In the genomic region with DNA sequence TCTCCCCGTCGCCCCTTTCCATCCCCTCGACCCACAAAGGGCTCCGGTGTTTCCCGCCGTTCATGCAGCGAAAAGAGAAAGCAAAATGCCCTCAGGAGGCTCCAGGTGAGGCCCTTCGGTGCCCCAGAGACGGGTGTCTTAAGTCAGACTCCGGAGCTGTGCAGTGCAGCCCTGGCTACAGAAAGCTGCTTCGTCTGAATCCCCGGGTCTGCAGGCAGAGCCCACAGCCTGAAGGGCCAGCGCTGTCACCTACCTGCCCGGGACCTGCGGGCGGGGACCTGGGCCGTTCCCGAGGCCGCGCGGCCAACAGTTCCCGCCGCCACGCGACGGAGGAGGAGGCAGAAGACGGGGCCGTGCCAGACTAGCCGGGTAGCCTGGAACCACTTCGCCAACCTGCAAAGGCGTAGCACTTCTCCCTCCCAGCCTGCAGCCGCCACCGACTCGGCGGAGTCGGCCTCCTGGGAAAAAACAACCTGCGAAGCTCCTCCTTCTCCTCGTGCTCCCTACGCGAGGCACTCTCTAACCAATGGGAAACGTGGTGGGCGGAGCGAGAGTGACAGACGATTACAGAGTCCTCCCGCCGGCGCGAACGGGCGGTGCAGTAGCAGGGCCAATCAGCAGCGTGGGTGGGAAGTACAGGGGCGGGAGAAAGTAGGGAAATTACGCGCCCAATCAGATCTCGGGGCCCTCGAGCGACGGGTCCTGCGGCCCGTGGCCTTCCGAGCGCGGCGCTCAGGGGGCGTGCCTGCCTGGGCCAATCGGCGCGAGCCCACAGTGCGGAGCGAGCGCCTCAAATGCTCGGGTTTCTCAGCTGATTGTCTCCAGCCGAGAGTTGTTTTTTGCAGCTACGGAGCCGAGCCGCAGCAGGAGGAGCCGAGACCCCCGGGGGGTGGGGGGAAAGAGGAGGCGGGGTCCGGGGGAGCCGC, we compare ENCODE assay signal across 1 cellular context.
A peak's percentile ranks its signal among the peaks of the same experiment; 100 is the strongest.
TF ChIP-seq lines count a peak whose summit lies in the region.

A gene with protein sequence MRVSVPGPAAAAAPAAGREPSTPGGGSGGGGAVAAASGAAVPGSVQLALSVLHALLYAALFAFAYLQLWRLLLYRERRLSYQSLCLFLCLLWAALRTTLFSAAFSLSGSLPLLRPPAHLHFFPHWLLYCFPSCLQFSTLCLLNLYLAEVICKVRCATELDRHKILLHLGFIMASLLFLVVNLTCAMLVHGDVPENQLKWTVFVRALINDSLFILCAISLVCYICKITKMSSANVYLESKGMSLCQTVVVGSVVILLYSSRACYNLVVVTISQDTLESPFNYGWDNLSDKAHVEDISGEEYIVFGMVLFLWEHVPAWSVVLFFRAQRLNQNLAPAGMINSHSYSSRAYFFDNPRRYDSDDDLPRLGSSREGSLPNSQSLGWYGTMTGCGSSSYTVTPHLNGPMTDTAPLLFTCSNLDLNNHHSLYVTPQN (plus strand): TSS at position 774 of the 926 bp plus-strand sequence. CDS start 312 bp downstream, outside the sequence.
A gene with protein sequence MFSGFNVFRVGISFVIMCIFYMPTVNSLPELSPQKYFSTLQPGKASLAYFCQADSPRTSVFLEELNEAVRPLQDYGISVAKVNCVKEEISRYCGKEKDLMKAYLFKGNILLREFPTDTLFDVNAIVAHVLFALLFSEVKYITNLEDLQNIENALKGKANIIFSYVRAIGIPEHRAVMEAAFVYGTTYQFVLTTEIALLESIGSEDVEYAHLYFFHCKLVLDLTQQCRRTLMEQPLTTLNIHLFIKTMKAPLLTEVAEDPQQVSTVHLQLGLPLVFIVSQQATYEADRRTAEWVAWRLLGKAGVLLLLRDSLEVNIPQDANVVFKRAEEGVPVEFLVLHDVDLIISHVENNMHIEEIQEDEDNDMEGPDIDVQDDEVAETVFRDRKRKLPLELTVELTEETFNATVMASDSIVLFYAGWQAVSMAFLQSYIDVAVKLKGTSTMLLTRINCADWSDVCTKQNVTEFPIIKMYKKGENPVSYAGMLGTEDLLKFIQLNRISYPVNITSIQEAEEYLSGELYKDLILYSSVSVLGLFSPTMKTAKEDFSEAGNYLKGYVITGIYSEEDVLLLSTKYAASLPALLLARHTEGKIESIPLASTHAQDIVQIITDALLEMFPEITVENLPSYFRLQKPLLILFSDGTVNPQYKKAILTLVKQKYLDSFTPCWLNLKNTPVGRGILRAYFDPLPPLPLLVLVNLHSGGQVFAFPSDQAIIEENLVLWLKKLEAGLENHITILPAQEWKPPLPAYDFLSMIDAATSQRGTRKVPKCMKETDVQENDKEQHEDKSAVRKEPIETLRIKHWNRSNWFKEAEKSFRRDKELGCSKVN (minus strand): TSS at position 443 of the 926 bp plus-strand sequence. CDS start 8,948 bp downstream, outside the sequence.

TF ChIP-seq in WTC11, 78 proteins besides CTCF, POLR2A, EP300 and RAD21 (continued from another document):
- TF ChIP-seq, protein P1, sequence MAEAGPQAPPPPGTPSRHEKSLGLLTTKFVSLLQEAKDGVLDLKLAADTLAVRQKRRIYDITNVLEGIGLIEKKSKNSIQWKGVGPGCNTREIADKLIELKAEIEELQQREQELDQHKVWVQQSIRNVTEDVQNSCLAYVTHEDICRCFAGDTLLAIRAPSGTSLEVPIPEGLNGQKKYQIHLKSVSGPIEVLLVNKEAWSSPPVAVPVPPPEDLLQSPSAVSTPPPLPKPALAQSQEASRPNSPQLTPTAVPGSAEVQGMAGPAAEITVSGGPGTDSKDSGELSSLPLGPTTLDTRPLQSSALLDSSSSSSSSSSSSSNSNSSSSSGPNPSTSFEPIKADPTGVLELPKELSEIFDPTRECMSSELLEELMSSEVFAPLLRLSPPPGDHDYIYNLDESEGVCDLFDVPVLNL (CRISPR knock-in tag; IDR thresholded peaks at IDR 0.05; ENCODE audit: borderline replicate concordance, low read depth) = no peak
- TF ChIP-seq FOXP1 (CRISPR knock-in tag; IDR thresholded peaks at IDR 0.05; ENCODE audit: borderline replicate concordance) (peak; percentile 33), ELF4 (CRISPR knock-in tag; IDR thresholded peaks at IDR 0.05; ENCODE audit: low read depth) (no peak), NR1H2 (CRISPR knock-in tag; IDR thresholded peaks at IDR 0.05) (no peak), JUN (CRISPR knock-in tag; IDR thresholded peaks at IDR 0.05) (no peak), RORB (CRISPR knock-in tag; IDR thresholded peaks at IDR 0.05) (no peak), ZNF416 (CRISPR knock-in tag; IDR thresholded peaks at IDR 0.05) (no peak), RELA (CRISPR knock-in tag; IDR thresholded peaks at IDR 0.05; ENCODE audit: borderline replicate concordance) (no peak), OVOL2 (CRISPR knock-in tag; IDR thresholded peaks at IDR 0.05; ENCODE audit: borderline replicate concordance) (no peak), MYBL2 (CRISPR knock-in tag; IDR thresholded peaks at IDR 0.05) (no peak)
- TF ChIP-seq, protein P2, sequence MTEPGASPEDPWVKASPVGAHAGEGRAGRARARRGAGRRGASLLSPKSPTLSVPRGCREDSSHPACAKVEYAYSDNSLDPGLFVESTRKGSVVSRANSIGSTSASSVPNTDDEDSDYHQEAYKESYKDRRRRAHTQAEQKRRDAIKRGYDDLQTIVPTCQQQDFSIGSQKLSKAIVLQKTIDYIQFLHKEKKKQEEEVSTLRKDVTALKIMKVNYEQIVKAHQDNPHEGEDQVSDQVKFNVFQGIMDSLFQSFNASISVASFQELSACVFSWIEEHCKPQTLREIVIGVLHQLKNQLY (CRISPR knock-in tag; IDR thresholded peaks at IDR 0.05) = no peak
- TF ChIP-seq, protein P3, sequence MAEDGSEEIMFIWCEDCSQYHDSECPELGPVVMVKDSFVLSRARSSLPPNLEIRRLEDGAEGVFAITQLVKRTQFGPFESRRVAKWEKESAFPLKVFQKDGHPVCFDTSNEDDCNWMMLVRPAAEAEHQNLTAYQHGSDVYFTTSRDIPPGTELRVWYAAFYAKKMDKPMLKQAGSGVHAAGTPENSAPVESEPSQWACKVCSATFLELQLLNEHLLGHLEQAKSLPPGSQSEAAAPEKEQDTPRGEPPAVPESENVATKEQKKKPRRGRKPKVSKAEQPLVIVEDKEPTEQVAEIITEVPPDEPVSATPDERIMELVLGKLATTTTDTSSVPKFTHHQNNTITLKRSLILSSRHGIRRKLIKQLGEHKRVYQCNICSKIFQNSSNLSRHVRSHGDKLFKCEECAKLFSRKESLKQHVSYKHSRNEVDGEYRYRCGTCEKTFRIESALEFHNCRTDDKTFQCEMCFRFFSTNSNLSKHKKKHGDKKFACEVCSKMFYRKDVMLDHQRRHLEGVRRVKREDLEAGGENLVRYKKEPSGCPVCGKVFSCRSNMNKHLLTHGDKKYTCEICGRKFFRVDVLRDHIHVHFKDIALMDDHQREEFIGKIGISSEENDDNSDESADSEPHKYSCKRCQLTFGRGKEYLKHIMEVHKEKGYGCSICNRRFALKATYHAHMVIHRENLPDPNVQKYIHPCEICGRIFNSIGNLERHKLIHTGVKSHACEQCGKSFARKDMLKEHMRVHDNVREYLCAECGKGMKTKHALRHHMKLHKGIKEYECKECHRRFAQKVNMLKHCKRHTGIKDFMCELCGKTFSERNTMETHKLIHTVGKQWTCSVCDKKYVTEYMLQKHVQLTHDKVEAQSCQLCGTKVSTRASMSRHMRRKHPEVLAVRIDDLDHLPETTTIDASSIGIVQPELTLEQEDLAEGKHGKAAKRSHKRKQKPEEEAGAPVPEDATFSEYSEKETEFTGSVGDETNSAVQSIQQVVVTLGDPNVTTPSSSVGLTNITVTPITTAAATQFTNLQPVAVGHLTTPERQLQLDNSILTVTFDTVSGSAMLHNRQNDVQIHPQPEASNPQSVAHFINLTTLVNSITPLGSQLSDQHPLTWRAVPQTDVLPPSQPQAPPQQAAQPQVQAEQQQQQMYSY (CRISPR knock-in tag; IDR thresholded peaks at IDR 0.05) = no peak
- TF ChIP-seq, protein P4, sequence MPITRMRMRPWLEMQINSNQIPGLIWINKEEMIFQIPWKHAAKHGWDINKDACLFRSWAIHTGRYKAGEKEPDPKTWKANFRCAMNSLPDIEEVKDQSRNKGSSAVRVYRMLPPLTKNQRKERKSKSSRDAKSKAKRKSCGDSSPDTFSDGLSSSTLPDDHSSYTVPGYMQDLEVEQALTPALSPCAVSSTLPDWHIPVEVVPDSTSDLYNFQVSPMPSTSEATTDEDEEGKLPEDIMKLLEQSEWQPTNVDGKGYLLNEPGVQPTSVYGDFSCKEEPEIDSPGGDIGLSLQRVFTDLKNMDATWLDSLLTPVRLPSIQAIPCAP (CRISPR knock-in tag; IDR thresholded peaks at IDR 0.05) = no peak
- TF ChIP-seq, protein P5, sequence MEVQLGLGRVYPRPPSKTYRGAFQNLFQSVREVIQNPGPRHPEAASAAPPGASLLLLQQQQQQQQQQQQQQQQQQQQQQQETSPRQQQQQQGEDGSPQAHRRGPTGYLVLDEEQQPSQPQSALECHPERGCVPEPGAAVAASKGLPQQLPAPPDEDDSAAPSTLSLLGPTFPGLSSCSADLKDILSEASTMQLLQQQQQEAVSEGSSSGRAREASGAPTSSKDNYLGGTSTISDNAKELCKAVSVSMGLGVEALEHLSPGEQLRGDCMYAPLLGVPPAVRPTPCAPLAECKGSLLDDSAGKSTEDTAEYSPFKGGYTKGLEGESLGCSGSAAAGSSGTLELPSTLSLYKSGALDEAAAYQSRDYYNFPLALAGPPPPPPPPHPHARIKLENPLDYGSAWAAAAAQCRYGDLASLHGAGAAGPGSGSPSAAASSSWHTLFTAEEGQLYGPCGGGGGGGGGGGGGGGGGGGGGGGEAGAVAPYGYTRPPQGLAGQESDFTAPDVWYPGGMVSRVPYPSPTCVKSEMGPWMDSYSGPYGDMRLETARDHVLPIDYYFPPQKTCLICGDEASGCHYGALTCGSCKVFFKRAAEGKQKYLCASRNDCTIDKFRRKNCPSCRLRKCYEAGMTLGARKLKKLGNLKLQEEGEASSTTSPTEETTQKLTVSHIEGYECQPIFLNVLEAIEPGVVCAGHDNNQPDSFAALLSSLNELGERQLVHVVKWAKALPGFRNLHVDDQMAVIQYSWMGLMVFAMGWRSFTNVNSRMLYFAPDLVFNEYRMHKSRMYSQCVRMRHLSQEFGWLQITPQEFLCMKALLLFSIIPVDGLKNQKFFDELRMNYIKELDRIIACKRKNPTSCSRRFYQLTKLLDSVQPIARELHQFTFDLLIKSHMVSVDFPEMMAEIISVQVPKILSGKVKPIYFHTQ (CRISPR knock-in tag; IDR thresholded peaks at IDR 0.05) = no peak
- TF ChIP-seq, protein P6, sequence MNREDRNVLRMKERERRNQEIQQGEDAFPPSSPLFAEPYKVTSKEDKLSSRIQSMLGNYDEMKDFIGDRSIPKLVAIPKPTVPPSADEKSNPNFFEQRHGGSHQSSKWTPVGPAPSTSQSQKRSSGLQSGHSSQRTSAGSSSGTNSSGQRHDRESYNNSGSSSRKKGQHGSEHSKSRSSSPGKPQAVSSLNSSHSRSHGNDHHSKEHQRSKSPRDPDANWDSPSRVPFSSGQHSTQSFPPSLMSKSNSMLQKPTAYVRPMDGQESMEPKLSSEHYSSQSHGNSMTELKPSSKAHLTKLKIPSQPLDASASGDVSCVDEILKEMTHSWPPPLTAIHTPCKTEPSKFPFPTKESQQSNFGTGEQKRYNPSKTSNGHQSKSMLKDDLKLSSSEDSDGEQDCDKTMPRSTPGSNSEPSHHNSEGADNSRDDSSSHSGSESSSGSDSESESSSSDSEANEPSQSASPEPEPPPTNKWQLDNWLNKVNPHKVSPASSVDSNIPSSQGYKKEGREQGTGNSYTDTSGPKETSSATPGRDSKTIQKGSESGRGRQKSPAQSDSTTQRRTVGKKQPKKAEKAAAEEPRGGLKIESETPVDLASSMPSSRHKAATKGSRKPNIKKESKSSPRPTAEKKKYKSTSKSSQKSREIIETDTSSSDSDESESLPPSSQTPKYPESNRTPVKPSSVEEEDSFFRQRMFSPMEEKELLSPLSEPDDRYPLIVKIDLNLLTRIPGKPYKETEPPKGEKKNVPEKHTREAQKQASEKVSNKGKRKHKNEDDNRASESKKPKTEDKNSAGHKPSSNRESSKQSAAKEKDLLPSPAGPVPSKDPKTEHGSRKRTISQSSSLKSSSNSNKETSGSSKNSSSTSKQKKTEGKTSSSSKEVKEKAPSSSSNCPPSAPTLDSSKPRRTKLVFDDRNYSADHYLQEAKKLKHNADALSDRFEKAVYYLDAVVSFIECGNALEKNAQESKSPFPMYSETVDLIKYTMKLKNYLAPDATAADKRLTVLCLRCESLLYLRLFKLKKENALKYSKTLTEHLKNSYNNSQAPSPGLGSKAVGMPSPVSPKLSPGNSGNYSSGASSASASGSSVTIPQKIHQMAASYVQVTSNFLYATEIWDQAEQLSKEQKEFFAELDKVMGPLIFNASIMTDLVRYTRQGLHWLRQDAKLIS (CRISPR knock-in tag; IDR thresholded peaks at IDR 0.05; ENCODE audit: borderline replicate concordance) = no peak
